ENCODE assay signal across 8 cellular contexts in the genomic region with DNA sequence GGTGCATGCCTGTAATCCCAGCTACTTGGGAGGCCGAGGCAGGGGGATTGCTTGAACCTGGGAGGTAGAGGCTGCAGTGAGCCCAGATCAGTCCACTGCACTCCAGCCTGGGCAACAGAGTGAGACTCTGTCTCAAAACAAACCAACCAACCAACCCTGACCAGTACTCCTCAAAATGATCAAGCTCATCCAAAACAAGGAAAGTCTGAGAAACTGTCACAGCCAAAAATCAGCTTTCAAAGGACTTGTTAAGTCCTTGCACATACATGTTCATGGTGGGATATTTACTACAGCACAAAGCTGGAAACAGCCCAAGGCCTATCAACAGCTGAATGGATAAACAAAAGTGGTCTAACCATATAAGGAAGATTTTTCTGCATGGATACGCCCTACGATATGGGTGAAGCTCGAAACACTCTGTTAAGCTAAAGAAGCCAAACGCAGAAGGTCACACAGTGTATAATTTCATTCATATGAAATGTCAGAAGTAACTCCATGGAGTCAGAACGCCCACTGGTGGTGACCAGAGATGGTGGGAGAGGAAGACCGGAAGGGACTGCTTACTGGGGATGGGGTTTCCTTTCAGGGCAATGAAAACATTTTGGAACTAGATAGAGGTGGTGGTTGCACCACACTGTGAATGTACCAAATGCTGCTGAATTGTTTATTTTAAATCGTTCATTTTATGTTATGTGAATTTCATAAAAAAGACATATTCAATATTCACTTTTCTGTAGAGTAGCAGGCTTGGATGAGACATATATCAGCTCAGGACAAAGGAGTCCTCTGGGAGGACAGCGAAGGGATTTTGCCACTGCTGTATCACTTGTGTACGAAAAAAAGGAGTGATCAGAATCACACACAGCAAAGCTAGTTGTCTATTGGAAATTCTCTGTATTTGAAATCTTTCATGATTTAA. TPM values are rescaled to one million over a fixed set of nuclear protein-coding genes. Genes with fewer than 3 reads are reported as not detected.
DNase-seq lines count a peak whose midpoint lies in the region; ATAC-seq and TF ChIP-seq lines count a peak whose summit lies in the region.

No MANE protein-coding gene starts in this region.

- no peak for TF ChIP-seq POLR2A in esophagus muscularis mucosa (IDR thresholded peaks at IDR 0.05; ENCODE audit: low read depth)

- H3K27ac ChIP-seq in HEK293 (ENCODE audit: extremely low read depth, low read depth, low read length) = no peak overlapping the region
- peak overlapping the region; percentile 9 to 57 (median 40) for H3K27ac ChIP-seq in esophagus muscularis mucosa (replicated peaks in 1 of 4)

- TF ChIP-seq CTCF in AG10803 (conservative IDR thresholded peaks at IDR 0.05; ENCODE audit: low read length) = peak; percentile 85
- TF ChIP-seq CTCF in HEK293 (tag by site-specific recombination; IDR thresholded peaks at IDR 0.05) = peak; percentile 74
- peak; percentile 72 to 78 (median 76) for TF ChIP-seq CTCF in esophagus muscularis mucosa (IDR thresholded peaks at IDR 0.05)
- TF ChIP-seq CTCF in osteocyte (IDR thresholded peaks at IDR 0.05) = peak; percentile 81

- peaks cover 25% of the 10 kb centered on the region for H3K4me1 Mint-ChIP-seq in osteocyte (ENCODE audit: unreplicated experiment)

- CTCF ChIA-PET in HEK293 (lab: Yijun Ruan, JAX) = interaction anchor here (0.5 to 11.5 kb wide), 27 partner anchors 8 to 917 kb away, joined by 3 to 290 read pairs (median 4); partner anchors contain the start of gene POLR2C

- H3K27me3 Mint-ChIP-seq in osteocyte (ENCODE audit: unreplicated experiment) = no peaks in the 10 kb centered on the region

- 28% methylated on average over 9 of the region's 10 CpGs for WGBS in esophagus muscularis mucosa

- no peak for TF ChIP-seq EP300 in esophagus muscularis mucosa (IDR thresholded peaks at IDR 0.05)

- H3K36me3 ChIP-seq in HEK293 (ENCODE audit: control insufficient read depth in 2 of 2, insufficient read depth in 1 of 2, low read length in 2 of 2) = peaks cover 0 to 8% of the 10 kb centered on the region in 2 experiments; a peak in 1 of 3 replicates
- peaks cover 0 to 9% (median 5%) of the 10 kb centered on the region in 4 donors for H3K36me3 ChIP-seq in esophagus muscularis mucosa

- no peaks in the 10 kb centered on the region for H3K4me1 ChIP-seq in HEK293 (ENCODE audit: control insufficient read depth, insufficient read depth, low read length)
- peaks cover 36 to 46% (median 42%) of the 10 kb centered on the region in 4 donors for H3K4me1 ChIP-seq in esophagus muscularis mucosa

- no peaks in the 10 kb centered on the region for H3K9me3 ChIP-seq in HEK293 (ENCODE audit: control insufficient read depth, insufficient read depth, low read depth, low read length)
- no peaks in the 10 kb centered on the region for H3K9me3 ChIP-seq in esophagus muscularis mucosa

- H3K9me3 Mint-ChIP-seq in osteocyte (ENCODE audit: unreplicated experiment) = no peaks in the 10 kb centered on the region

- H3K27me3 ChIP-seq in esophagus muscularis mucosa = no peaks in the 10 kb centered on the region

- no peak for ATAC-seq in HG03432 (IDR thresholded peaks at IDR 0.05; ENCODE audit: unreplicated experiment)
- no peak for ATAC-seq in GM21529 (IDR thresholded peaks at IDR 0.05; ENCODE audit: unreplicated experiment)

- no peaks in the 10 kb centered on the region for H3K36me3 Mint-ChIP-seq in osteocyte (ENCODE audit: unreplicated experiment)

- POLR2A ChIA-PET in HEK293 (lab: Yijun Ruan, JAX) = interaction anchor here (3.6 kb wide), 1 partner anchor 25 kb away, joined by 15 read pairs; the partner anchor contains the start of genes CIAPIN1 and COQ9

- DNase-seq in AG10803 (ENCODE audit: low read depth) (peak; percentile 53), RKO (ENCODE audit: low spot score) (peak; percentile 68), esophagus muscularis mucosa (ENCODE audit: extremely low spot score) (no peak), osteocyte (ENCODE audit: extremely low spot score, unreplicated experiment) (no peak)
- DNase-seq in activated CD4-positive, CD25-positive, alpha-beta regulatory T cell (lab: John Stamatoyannopoulos, UW) = no peak

- intact Hi-C loops in esophagus muscularis mucosa (cut with DNase I) = loop anchor here (5.0 kb wide), 1 partner anchor 330 kb away; the partner anchor contains the start of gene CPNE2

- H3K4me3 ChIP-seq in AG10803 (ENCODE audit: low read length) (no peak overlapping the region), HEK293 (ENCODE audit: low read depth, low read length) (no peak overlapping the region), esophagus muscularis mucosa (no peak overlapping the region)

- H3K4me3 Mint-ChIP-seq in osteocyte (ENCODE audit: unreplicated experiment) = no peak overlapping the region

- H3K27ac Mint-ChIP-seq in osteocyte (ENCODE audit: unreplicated experiment) = peak overlapping the region; percentile 84

TF ChIP-seq in HEK293, 187 proteins besides CTCF, POLR2A, EP300 and RAD21 (continues in another document):
- TF ChIP-seq ZNF513 (tag by site-specific recombination; IDR thresholded peaks at IDR 0.05) = 0 out of 2 replicates have a peak, but pooled peaks have one; percentile 11
- TF ChIP-seq ZNF366 (tag by site-specific recombination; conservative IDR thresholded peaks at IDR 0.05) = no peak
- TF ChIP-seq ZNF654 (tag by site-specific recombination; IDR thresholded peaks at IDR 0.05; ENCODE audit: low read depth) = peak; percentile 54
- TF ChIP-seq, protein P1, sequence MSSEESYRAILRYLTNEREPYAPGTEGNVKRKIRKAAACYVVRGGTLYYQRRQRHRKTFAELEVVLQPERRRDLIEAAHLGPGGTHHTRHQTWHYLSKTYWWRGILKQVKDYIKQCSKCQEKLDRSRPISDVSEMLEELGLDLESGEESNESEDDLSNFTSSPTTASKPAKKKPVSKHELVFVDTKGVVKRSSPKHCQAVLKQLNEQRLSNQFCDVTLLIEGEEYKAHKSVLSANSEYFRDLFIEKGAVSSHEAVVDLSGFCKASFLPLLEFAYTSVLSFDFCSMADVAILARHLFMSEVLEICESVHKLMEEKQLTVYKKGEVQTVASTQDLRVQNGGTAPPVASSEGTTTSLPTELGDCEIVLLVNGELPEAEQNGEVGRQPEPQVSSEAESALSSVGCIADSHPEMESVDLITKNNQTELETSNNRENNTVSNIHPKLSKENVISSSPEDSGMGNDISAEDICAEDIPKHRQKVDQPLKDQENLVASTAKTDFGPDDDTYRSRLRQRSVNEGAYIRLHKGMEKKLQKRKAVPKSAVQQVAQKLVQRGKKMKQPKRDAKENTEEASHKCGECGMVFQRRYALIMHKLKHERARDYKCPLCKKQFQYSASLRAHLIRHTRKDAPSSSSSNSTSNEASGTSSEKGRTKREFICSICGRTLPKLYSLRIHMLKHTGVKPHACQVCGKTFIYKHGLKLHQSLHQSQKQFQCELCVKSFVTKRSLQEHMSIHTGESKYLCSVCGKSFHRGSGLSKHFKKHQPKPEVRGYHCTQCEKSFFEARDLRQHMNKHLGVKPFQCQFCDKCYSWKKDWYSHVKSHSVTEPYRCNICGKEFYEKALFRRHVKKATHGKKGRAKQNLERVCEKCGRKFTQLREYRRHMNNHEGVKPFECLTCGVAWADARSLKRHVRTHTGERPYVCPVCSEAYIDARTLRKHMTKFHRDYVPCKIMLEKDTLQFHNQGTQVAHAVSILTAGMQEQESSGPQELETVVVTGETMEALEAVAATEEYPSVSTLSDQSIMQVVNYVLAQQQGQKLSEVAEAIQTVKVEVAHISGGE (tag by site-specific recombination; conservative IDR thresholded peaks at IDR 0.05; ENCODE audit: low read depth) = peak; percentile 87
- no peak for TF ChIP-seq ZNF843 (tag by site-specific recombination; IDR thresholded peaks at IDR 0.05)
- no peak for TF ChIP-seq KLF9 (tag by site-specific recombination; IDR thresholded peaks at IDR 0.05; ENCODE audit: low read depth)
- no peak for TF ChIP-seq ZNF549 (tag by site-specific recombination; IDR thresholded peaks at IDR 0.05)
- no peak for TF ChIP-seq OVOL3 (tag by site-specific recombination; IDR thresholded peaks at IDR 0.05)

RNA-seq across cellular contexts. Expression of gene CCL17, which starts 17.7 kb away (rescaled TPM):
- total RNA-seq in esophagus muscularis mucosa (not detected), osteocyte (not detected in 2 replicates)

RNA-seq across cellular contexts. Expression of gene CIAPIN1, which starts 24.9 kb away (rescaled TPM):
- 10 to 100 TPM; 24.0 to 27.0 (median 26.0) TPM for total RNA-seq in esophagus muscularis mucosa
- total RNA-seq in osteocyte = 52.2 and 57.1 TPM in 2 replicates

RNA-seq across cellular contexts. Expression of gene COQ9, which starts 25.0 kb away (rescaled TPM):
- 100 to 1,000 TPM in 2 of 4 donors, 10 to 100 TPM in 2; 77.2 to 115 (median 93.3) TPM for total RNA-seq in esophagus muscularis mucosa
- total RNA-seq in osteocyte = 37.8 and 50.1 TPM in 2 replicates

RNA-seq across cellular contexts. Expression of gene POLR2C, which starts 40.2 kb away (rescaled TPM):
- total RNA-seq in esophagus muscularis mucosa = 100 to 1,000 TPM in 3 of 4 donors, 10 to 100 TPM in 1; 95.5 to 154 (median 107) TPM
- total RNA-seq in osteocyte = 46.8 and 47.8 TPM in 2 replicates

RNA-seq across cellular contexts. Expression of gene CX3CL1, which starts 50.0 kb away (rescaled TPM):
- total RNA-seq in esophagus muscularis mucosa (10 to 100 TPM; 26.8 to 40.4 (median 29.9) TPM), osteocyte (2.3 and 2.6 TPM in 2 replicates)

Comparison
In these comparisons a context has a peak if more than half of its experiments do, and no peak if none do; other contexts are left out.
1. DNase-seq: peak in AG10803 (single experiment) and RKO (single experiment); none in esophagus muscularis mucosa (single experiment), osteocyte (single experiment) and activated CD4-positive, CD25-positive, alpha-beta regulatory T cell (0 of 4).
2. Peak in every context shown above with its lines, with median percentiles within 50 percentile points of each other: CTCF ChIP-seq.